Comparison of ENCODE assay signal across 8 cellular contexts in the genomic region with DNA sequence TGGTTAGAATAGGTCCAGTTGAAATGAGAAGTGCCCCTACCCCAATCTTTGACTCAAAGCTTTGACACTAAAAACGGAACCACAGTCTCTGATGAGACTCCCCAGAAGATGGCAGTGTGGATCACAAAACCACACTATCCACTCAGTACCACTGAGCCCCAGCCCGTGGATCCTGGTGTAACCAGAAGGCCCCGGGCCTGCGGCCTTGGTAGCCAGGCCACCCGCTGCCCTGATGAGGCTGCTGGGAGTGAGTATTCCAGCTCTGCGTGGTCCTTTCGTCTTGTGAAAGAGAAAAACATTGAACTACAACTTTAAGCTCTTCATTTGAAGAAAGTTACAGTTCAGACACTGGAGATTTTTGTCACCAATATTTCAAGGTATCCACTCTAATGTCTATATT. TPM values are rescaled to one million over a fixed set of nuclear protein-coding genes. Genes with fewer than 3 reads are reported as not detected.
A peak's percentile ranks its signal among the peaks of the same experiment; 100 is the strongest.
DNase-seq lines count a peak whose midpoint lies in the region; ATAC-seq and TF ChIP-seq lines count a peak whose summit lies in the region.

No MANE protein-coding gene starts in this region.

- H3K36me3 Mint-ChIP-seq in activated T-helper 2 cell treated with anti-CD3 and anti-CD28 coated beads, Interferon-gamma antibody, Interleukin-2, Interleukin-4, amounts not matched to agents 10 μg/mL and 5 μg/mL and 100 μg/mL, durations not matched to agents 14 hours and 24 hours and 36 hours (ENCODE audit: low read depth): no peaks in the 10 kb centered on the region
- no peaks in the 10 kb centered on the region for H3K36me3 Mint-ChIP-seq in neural crest cell (ENCODE audit: low read depth)

- 5 to 24% (median 8%) methylated on average over 7 of the region's 7 CpGs for WGBS in stomach, 5 donors

- H3K9me3 ChIP-seq in stomach: no peaks in the 10 kb centered on the region

- no peak for ATAC-seq in HG03025 (IDR thresholded peaks at IDR 0.05; ENCODE audit: low FRiP score, unreplicated experiment)

- H3K9me3 Mint-ChIP-seq in activated T-helper 2 cell treated with anti-CD3 and anti-CD28 coated beads, Interferon-gamma antibody, Interleukin-2, Interleukin-4, amounts not matched to agents 10 μg/mL and 5 μg/mL and 100 μg/mL, durations not matched to agents 14 hours and 24 hours and 36 hours: no peaks in the 10 kb centered on the region
- no peaks in the 10 kb centered on the region for H3K9me3 Mint-ChIP-seq in neural crest cell

- TF ChIP-seq CTCF in GM06990 (IDR thresholded peaks at IDR 0.05; ENCODE audit: insufficient read depth, low read length, poor library complexity, severe bottlenecking) (peak; percentile 65), neural crest cell (conservative IDR thresholded peaks at IDR 0.05) (peak; percentile 86), stomach (IDR thresholded peaks at IDR 0.05) (peak in 5 of 7 experiments; percentile 39 to 71 (median 68))

- intact Hi-C loops in activated T-helper 2 cell treated with anti-CD3 and anti-CD28 coated beads, Interferon-gamma antibody, Interleukin-2, Interleukin-4, amounts not matched to agents 10 μg/mL and 5 μg/mL and 100 μg/mL, durations not matched to agents 14 hours and 24 hours and 36 hours (cut with micrococcal nuclease): loop anchor here (1.0 kb wide), 2 partner anchors 446 to 450 kb away; no protein-coding TSS in a partner anchor
- intact Hi-C loops in stomach (cut with DNase I; ENCODE audit: low total_unique reads): loop anchor here (5.0 to 10.0 kb wide), 2 partner anchors 93 to 441 kb away; no protein-coding TSS in a partner anchor

- H3K27ac ChIP-seq in stomach: peak overlapping the region in 4 of 5 donors; percentile 1 to 58 (median 10)

- TF ChIP-seq EP300 in Ishikawa (IDR thresholded peaks at IDR 0.05; ENCODE audit: borderline replicate concordance) (no peak), stomach (IDR thresholded peaks at IDR 0.05) (no peak)

- no peaks in the 10 kb centered on the region for H3K36me3 ChIP-seq in GM06990 (ENCODE audit: control insufficient read depth, insufficient read depth, low read length)
- no peaks in the 10 kb centered on the region for H3K36me3 ChIP-seq in stomach

- no peak for TF ChIP-seq POLR2A in stomach (IDR thresholded peaks at IDR 0.05)

- no peaks in the 10 kb centered on the region for H3K4me1 Mint-ChIP-seq in activated T-helper 2 cell treated with anti-CD3 and anti-CD28 coated beads, Interferon-gamma antibody, Interleukin-2, Interleukin-4, amounts not matched to agents 10 μg/mL and 5 μg/mL and 100 μg/mL, durations not matched to agents 14 hours and 24 hours and 36 hours (ENCODE audit: low read depth)
- no peaks in the 10 kb centered on the region for H3K4me1 Mint-ChIP-seq in neural crest cell

- DNase-seq in GM06990 (ENCODE audit: extremely low read depth, insufficient read length) (peak; percentile 21), RKO (ENCODE audit: low spot score) (peak; percentile 83), fibroblast of the conjunctiva (ENCODE audit: low read depth) (peak; percentile 58), neural crest cell (ENCODE audit: low read depth, low spot score) (peak; percentile 61), stomach (peak; percentile 80)
- peak; percentile 19 for DNase-seq in activated T-helper 2 cell treated with anti-CD3 and anti-CD28 coated beads, Interferon-gamma antibody, Interleukin-2, Interleukin-4, amounts not matched to agents 10 μg/mL and 5 μg/mL and 100 μg/mL, durations not matched to agents 14 hours and 24 hours and 36 hours (ENCODE audit: low spot score)

- H3K4me3 Mint-ChIP-seq in activated T-helper 2 cell treated with anti-CD3 and anti-CD28 coated beads, Interferon-gamma antibody, Interleukin-2, Interleukin-4, amounts not matched to agents 10 μg/mL and 5 μg/mL and 100 μg/mL, durations not matched to agents 14 hours and 24 hours and 36 hours (ENCODE audit: low read depth): no peak overlapping the region
- no peak overlapping the region for H3K4me3 Mint-ChIP-seq in neural crest cell

- peak; percentile 93 for TF ChIP-seq RAD21 in Ishikawa (IDR thresholded peaks at IDR 0.05; ENCODE audit: low read depth)

- H3K27ac Mint-ChIP-seq in activated T-helper 2 cell treated with anti-CD3 and anti-CD28 coated beads, Interferon-gamma antibody, Interleukin-2, Interleukin-4, amounts not matched to agents 10 μg/mL and 5 μg/mL and 100 μg/mL, durations not matched to agents 14 hours and 24 hours and 36 hours: no peak overlapping the region
- no peak overlapping the region for H3K27ac Mint-ChIP-seq in neural crest cell (ENCODE audit: unreplicated experiment)

- peaks cover 0 to 11% (median 0%) of the 10 kb centered on the region in 4 donors for H3K4me1 ChIP-seq in stomach

- H3K4me3 ChIP-seq in GM06990 (replicated peaks; ENCODE audit: low read depth, low read length) (no peak overlapping the region), stomach (no peak overlapping the region)

- H3K27me3 ChIP-seq in GM06990 (replicated peaks; ENCODE audit: control insufficient read depth, insufficient read depth, low read length) (no peaks in the 10 kb centered on the region), stomach (no peaks in the 10 kb centered on the region)

- peaks cover 49% of the 10 kb centered on the region for H3K27me3 Mint-ChIP-seq in activated T-helper 2 cell treated with anti-CD3 and anti-CD28 coated beads, Interferon-gamma antibody, Interleukin-2, Interleukin-4, amounts not matched to agents 10 μg/mL and 5 μg/mL and 100 μg/mL, durations not matched to agents 14 hours and 24 hours and 36 hours (ENCODE audit: low read depth)
- peaks cover 8% of the 10 kb centered on the region for H3K27me3 Mint-ChIP-seq in neural crest cell (ENCODE audit: low read depth)

TF ChIP-seq in Ishikawa, 13 proteins besides CTCF, POLR2A, EP300 and RAD21:
- no peak for TF ChIP-seq TAF1 (IDR thresholded peaks at IDR 0.05; ENCODE audit: low read depth)

RNA-seq across cellular contexts. Expression of gene FBP1, which starts 42.2 kb away (rescaled TPM):
- total RNA-seq in activated T-helper 2 cell treated with anti-CD3 and anti-CD28 coated beads, Interferon-gamma antibody, Interleukin-2, Interleukin-4, amounts not matched to agents 10 μg/mL and 5 μg/mL and 100 μg/mL, durations not matched to agents 14 hours and 24 hours and 36 hours: 0.23 TPM in 1 of 2 replicates, not detected in the other
- total RNA-seq in neural crest cell: 0.80 and 0.86 TPM in 2 replicates
- 10 to 100 TPM; 10.7 to 89.1 (median 35.1) TPM for total RNA-seq in stomach
- polyA plus RNA-seq in stomach: 100 to 1,000 TPM in 1 of 3 donors, 10 to 100 TPM in 2; 48.1 to 122 (median 61.4) TPM

RNA-seq across cellular contexts. Expression of gene AOPEP, which starts 45.0 kb away (rescaled TPM):
- total RNA-seq in activated T-helper 2 cell treated with anti-CD3 and anti-CD28 coated beads, Interferon-gamma antibody, Interleukin-2, Interleukin-4, amounts not matched to agents 10 μg/mL and 5 μg/mL and 100 μg/mL, durations not matched to agents 14 hours and 24 hours and 36 hours: 24.6 and 27.6 TPM in 2 replicates
- total RNA-seq in neural crest cell (22.2 and 24.8 TPM in 2 replicates), stomach (100 to 1,000 TPM in 4 of 5 donors, 10 to 100 TPM in 1; 89.7 to 407 (median 153) TPM)
- 10 to 100 TPM; 73.9 to 88.0 (median 82.0) TPM for polyA plus RNA-seq in stomach

Comparison
In these comparisons a context has a peak if more than half of its experiments do, and no peak if none do; other contexts are left out.
1. DNase-seq: peak in every context shown above with its lines; median percentile 83 in RKO; 80 in stomach; 61 in neural crest cell; 58 in fibroblast of the conjunctiva; 21 in GM06990; 19 in activated T-helper 2 cell treated with anti-CD3 and anti-CD28 coated beads, Interferon-gamma antibody, Interleukin-2, Interleukin-4, amounts not matched to agents 10 μg/mL and 5 μg/mL and 100 μg/mL, durations not matched to agents 14 hours and 24 hours and 36 hours.